ENCODE assay signal across 28 cellular contexts in genomic region chr10:128915630-128916029, GRCh38.
"Had no signal": no experiment of that assay in that cellular context is flagged by ENCODE, and none has a peak within 500 bp of the region (broad histone marks: within the 10 kb centered on the region; RNA-seq: fewer than 3 reads in every experiment).

No MANE protein-coding gene starts in this region.

- H3K4me3 ChIP-seq: ascending aorta, breast epithelium, cardiac muscle cell, coronary artery, dorsolateral prefrontal cortex, gastroesophageal sphincter had no signal

- ATAC-seq: activated CD4-positive, CD25-positive, alpha-beta regulatory T cell treated with anti-CD3 and anti-CD28 coated beads, Interleukin-2, amount 50 U/mL, for 24 hours; activated naive CD4-positive, alpha-beta T cell treated with anti-CD3 and anti-CD28 coated beads, Interleukin-2, amount 50 U/mL, for 72 hours; activated T-cell treated with anti-CD3 and anti-CD28 coated beads, Interleukin-2, amount 50 U/mL, for 72 hours; esophagus mucosa; T-cell had no signal

- H3K27ac ChIP-seq: ascending aorta, breast epithelium, cardiac muscle cell, coronary artery, dorsolateral prefrontal cortex, WERI-Rb-1 had no signal

- H3K4me1 ChIP-seq: ascending aorta, breast epithelium had no signal

- H3K36me3 ChIP-seq: ascending aorta, breast epithelium, cardiac muscle cell, gastroesophageal sphincter, WERI-Rb-1 had no signal

- H3K27me3 ChIP-seq: ascending aorta, breast epithelium, cardiac muscle cell, foreskin keratinocyte had no signal

- H3K9me3 ChIP-seq: breast epithelium, gastroesophageal sphincter had no signal

- DNase-seq: activated B cell treated with CpG ODN at 0.5 μM for 24 hours; activated CD4-positive, alpha-beta memory T cell treated with anti-CD3 and anti-CD28 coated beads, Interleukin-2, amount 10 ng/mL, durations not matched to agents 7 days and 5 days; activated CD4-positive, alpha-beta T cell treated with anti-CD3 and anti-CD28 coated beads for 48 hours; activated CD4-positive, alpha-beta T cell treated with anti-CD3 and anti-CD28 coated beads, Interleukin-2, amount 50 U/mL, for 1 hour; activated CD8-positive, alpha-beta memory T cell treated with anti-CD3 and anti-CD28 coated beads, Interleukin-2, amount 50 U/mL, for 48 hours; activated gamma-delta T cell; activated naive CD4-positive, alpha-beta T cell; activated naive CD4-positive, alpha-beta T cell treated with anti-CD3 and anti-CD28 coated beads, Interleukin-2, amount 10 ng/mL, durations not matched to agents 7 days and 5 days; activated naive CD8-positive, alpha-beta T cell treated with anti-CD3 and anti-CD28 coated beads, Interleukin-2, amount 10 ng/mL, durations not matched to agents 7 days and 5 days; activated T-cell treated with anti-CD3 and anti-CD28 coated beads for 4 hours; activated T-cell treated with anti-CD3 and anti-CD28 coated beads, Interleukin-2, amount 50 U/mL, for 24 hours; activated T-cell treated with anti-CD3 and anti-CD28 coated beads, Interleukin-2, amount 50 U/mL, for 72 hours; dorsolateral prefrontal cortex; effector memory CD4-positive, alpha-beta T cell; endodermal cell; foreskin keratinocyte; SW 1271; T-cell; T-helper 9 cell; WERI-Rb-1 had no signal
